21 cellular contexts compared by ENCODE assay signal in genomic region chr12:131509706-131510105, GRCh38.
DNase-seq lines count a peak whose midpoint lies in the region; ATAC-seq and TF ChIP-seq lines count a peak whose summit lies in the region.
"Had no signal": no experiment of that assay in that cellular context is flagged by ENCODE, and none has a peak within 500 bp of the region (broad histone marks: within the 10 kb centered on the region; RNA-seq: fewer than 3 reads in every experiment).

No MANE protein-coding gene starts in this region.

- peaks cover 8% of the 10 kb centered on the region for H3K4me1 Mint-ChIP-seq in endodermal cell
- peaks cover 31% of the 10 kb centered on the region for H3K4me1 Mint-ChIP-seq in stimulated activated effector memory CD8-positive, alpha-beta T cell treated with anti-CD3 and anti-CD28 coated beads, Interleukin-12 subunit alpha, Interleukin-12 subunit beta, amount 100 ng/mL, for 72 hours
- H3K4me1 Mint-ChIP-seq in T-cell, result peaks cover 15 to 19% (median 16%) of the 10 kb centered on the region in 3 donors
- peaks cover 13% of the 10 kb centered on the region for H3K4me1 Mint-ChIP-seq in activated CD8-positive, alpha-beta T cell treated with anti-CD3 and anti-CD28 coated beads for 36 hours (ENCODE audit: low read depth)

- no peak overlapping the region for H3K4me3 Mint-ChIP-seq in endodermal cell
- H3K4me3 Mint-ChIP-seq in stimulated activated effector memory CD8-positive, alpha-beta T cell treated with anti-CD3 and anti-CD28 coated beads, Interleukin-12 subunit alpha, Interleukin-12 subunit beta, amount 100 ng/mL, for 72 hours, result no peak overlapping the region
- no peak overlapping the region for H3K4me3 Mint-ChIP-seq in T-cell
- no peak overlapping the region for H3K4me3 Mint-ChIP-seq in activated CD8-positive, alpha-beta T cell treated with anti-CD3 and anti-CD28 coated beads for 36 hours
- H3K4me3 Mint-ChIP-seq: CD8-positive, alpha-beta memory T cell; H9; HFFc6 had no signal

- H3K9me3 Mint-ChIP-seq in endodermal cell (no peaks in the 10 kb centered on the region), T-cell (no peaks in the 10 kb centered on the region)
- no peaks in the 10 kb centered on the region for H3K9me3 Mint-ChIP-seq in stimulated activated effector memory CD8-positive, alpha-beta T cell treated with anti-CD3 and anti-CD28 coated beads, Interleukin-12 subunit alpha, Interleukin-12 subunit beta, amount 100 ng/mL, for 72 hours
- no peaks in the 10 kb centered on the region for H3K9me3 Mint-ChIP-seq in activated CD8-positive, alpha-beta T cell treated with anti-CD3 and anti-CD28 coated beads for 36 hours
- H3K9me3 Mint-ChIP-seq: H9 had no signal

- ATAC-seq in stimulated activated effector memory CD8-positive, alpha-beta T cell treated with anti-CD3 and anti-CD28 coated beads, Interleukin-12 subunit alpha, Interleukin-12 subunit beta, amount 100 ng/mL, for 72 hours, result no peak
- ATAC-seq in T-cell (replicated peaks in 1 of 4), result no peak
- ATAC-seq in activated CD8-positive, alpha-beta T cell treated with anti-CD3 and anti-CD28 coated beads for 36 hours, result no peak
- ATAC-seq: Panc1 had no signal

- H3K4me3 ChIP-seq in endodermal cell (ENCODE audit: low read length), result no peak overlapping the region

- no peaks in the 10 kb centered on the region for H3K9me3 ChIP-seq in endodermal cell (ENCODE audit: control insufficient read depth, low read length)

- H3K9ac ChIP-seq in endodermal cell (ENCODE audit: extremely low read depth, low read length, poor library complexity, severe bottlenecking), result no peak overlapping the region

- intact Hi-C loops in activated CD8-positive, alpha-beta T cell treated with anti-CD3 and anti-CD28 coated beads for 36 hours (cut with micrococcal nuclease), result no loop called here

- CTCF ChIA-PET in T-cell (lab: Charles Lee), result no interaction called here
- CTCF ChIA-PET in activated CD8-positive, alpha-beta T cell treated with anti-CD3 and anti-CD28 coated beads for 36 hours (lab: Charles Lee), result no interaction called here

- H3K27ac Mint-ChIP-seq in endodermal cell, result no peak overlapping the region
- peak overlapping the region; percentile 82 for H3K27ac Mint-ChIP-seq in stimulated activated effector memory CD8-positive, alpha-beta T cell treated with anti-CD3 and anti-CD28 coated beads, Interleukin-12 subunit alpha, Interleukin-12 subunit beta, amount 100 ng/mL, for 72 hours
- H3K27ac Mint-ChIP-seq in T-cell, result no peak overlapping the region
- no peak overlapping the region for H3K27ac Mint-ChIP-seq in activated CD8-positive, alpha-beta T cell treated with anti-CD3 and anti-CD28 coated beads for 36 hours
- H3K27ac Mint-ChIP-seq: H9, HFFc6, IgD-negative memory B cell had no signal

- H3K27ac ChIP-seq in endodermal cell (ENCODE audit: low read depth, low read length), result no peak overlapping the region

- 44 to 78% methylated on average over 2 to 6 of the region's 6 CpGs for WGBS in endodermal cell (ENCODE audit: insufficient coverage in 1 of 2, insufficient read length in 1 of 2), 2 experiments

- no peaks in the 10 kb centered on the region for H3K36me3 ChIP-seq in endodermal cell (ENCODE audit: control insufficient read depth, insufficient read depth, low read length)

- H3K4me1 ChIP-seq in endodermal cell (ENCODE audit: control insufficient read depth, insufficient read depth, low read length), result no peaks in the 10 kb centered on the region

- DNase-seq in NCI-H524 (lab: John Stamatoyannopoulos, UW) (peak; percentile 26 to 68), NCI-H524 treated with DMSO at 0.1 percent for 48 hours (lab: John Stamatoyannopoulos, UW) (no peak), NCI-H1694 treated with DMSO at 0.1 percent for 48 hours (lab: John Stamatoyannopoulos, UW) (peak; percentile 83), endodermal cell (peak; percentile 22), cerebellar nuclear complex (lab: John Stamatoyannopoulos, UW) (no peak), T-cell (no peak)
- DNase-seq in stimulated activated effector memory CD8-positive, alpha-beta T cell treated with anti-CD3 and anti-CD28 coated beads, Interleukin-12 subunit alpha, Interleukin-12 subunit beta, amount 100 ng/mL, for 72 hours (ENCODE audit: low spot score in 2 of 2), result no peak
- no peak for DNase-seq in activated CD8-positive, alpha-beta T cell treated with anti-CD3 and anti-CD28 coated beads for 36 hours
- DNase-seq: AML-193; C1 segment of cervical spinal cord; CD8-positive, alpha-beta memory T cell; EL; GF-D8; HFFc6; NCI-H1105 treated with DMSO at 0.1 percent for 48 hours; NCI-H2081 treated with DMSO at 0.1 percent for 48 hours; NCI-H446 treated with DMSO at 0.1 percent for 48 hours; NCI-H748 treated with DMSO at 0.1 percent for 48 hours had no signal

- TF ChIP-seq CTCF in endodermal cell (conservative IDR thresholded peaks at IDR 0.05), result no peak
- TF ChIP-seq CTCF in activated CD8-positive, alpha-beta T cell treated with anti-CD3 and anti-CD28 coated beads for 36 hours (IDR thresholded peaks at IDR 0.05), result no peak

- H3K27me3 Mint-ChIP-seq in endodermal cell (ENCODE audit: insufficient read depth) (peaks cover 2% of the 10 kb centered on the region), T-cell (peaks cover 4 to 9% of the 10 kb centered on the region in 2 donors)
- H3K27me3 Mint-ChIP-seq in activated CD8-positive, alpha-beta T cell treated with anti-CD3 and anti-CD28 coated beads for 36 hours, result no peaks in the 10 kb centered on the region
- H3K27me3 Mint-ChIP-seq: IgD-negative memory B cell had no signal

- H3K36me3 Mint-ChIP-seq in endodermal cell (ENCODE audit: low read depth) (no peaks in the 10 kb centered on the region), T-cell (no peaks in the 10 kb centered on the region)
- H3K36me3 Mint-ChIP-seq in stimulated activated effector memory CD8-positive, alpha-beta T cell treated with anti-CD3 and anti-CD28 coated beads, Interleukin-12 subunit alpha, Interleukin-12 subunit beta, amount 100 ng/mL, for 72 hours, result no peaks in the 10 kb centered on the region
- H3K36me3 Mint-ChIP-seq in activated CD8-positive, alpha-beta T cell treated with anti-CD3 and anti-CD28 coated beads for 36 hours (ENCODE audit: low read depth), result no peaks in the 10 kb centered on the region
- H3K36me3 Mint-ChIP-seq: IgD-negative memory B cell had no signal

- POLR2A ChIA-PET in T-cell (lab: Charles Lee), result no interaction called here
- POLR2A ChIA-PET in activated CD8-positive, alpha-beta T cell treated with anti-CD3 and anti-CD28 coated beads for 36 hours (lab: Charles Lee), result no interaction called here

- H3K27me3 ChIP-seq in endodermal cell (ENCODE audit: control insufficient read depth, insufficient read depth, low read length, poor library complexity, severe bottlenecking), result no peaks in the 10 kb centered on the region

Comparison
In these comparisons a context has a peak if more than half of its experiments do, and no peak if none do; other contexts are left out.
1. DNase-seq: peak in NCI-H524 (2 of 2), NCI-H1694 treated with DMSO at 0.1 percent for 48 hours (single experiment) and endodermal cell (single experiment); none in NCI-H524 treated with DMSO at 0.1 percent for 48 hours (single experiment), stimulated activated effector memory CD8-positive, alpha-beta T cell treated with anti-CD3 and anti-CD28 coated beads, Interleukin-12 subunit alpha, Interleukin-12 subunit beta, amount 100 ng/mL, for 72 hours (0 of 2), cerebellar nuclear complex (0 of 2), T-cell (0 of 34) and activated CD8-positive, alpha-beta T cell treated with anti-CD3 and anti-CD28 coated beads for 36 hours (single experiment).